In the genomic region with DNA sequence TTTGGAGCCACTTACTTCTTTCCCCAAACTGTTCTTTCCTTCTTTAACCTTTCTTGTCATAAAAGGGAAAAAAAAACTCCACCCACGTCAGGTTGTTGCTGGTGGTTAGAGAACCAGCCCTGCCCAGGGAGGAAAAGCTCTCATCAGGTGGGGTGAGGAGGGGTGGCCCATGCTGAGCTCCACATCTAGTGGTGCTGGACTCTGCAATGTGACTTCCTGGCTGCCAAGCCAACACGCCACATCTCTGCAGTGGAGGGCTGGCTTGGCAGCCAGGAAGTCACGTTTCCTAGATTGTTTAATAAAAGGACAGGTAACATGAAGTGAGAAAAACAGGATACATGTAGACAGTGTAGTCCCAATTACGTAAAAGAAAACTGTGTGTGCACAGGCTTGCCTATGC, we compare ENCODE assay signal across 16 cellular contexts. TPM values are rescaled to one million over a fixed set of nuclear protein-coding genes. Genes with fewer than 3 reads are reported as not detected.
DNase-seq lines count a peak whose midpoint lies in the region; ATAC-seq and TF ChIP-seq lines count a peak whose summit lies in the region.
"Had no signal": no experiment of that assay in that cellular context is flagged by ENCODE, and none has a peak within 500 bp of the region (broad histone marks: within the 10 kb centered on the region; RNA-seq: fewer than 3 reads in every experiment).

No MANE protein-coding gene starts in this region.

- no peak overlapping the region for H3K4me3 ChIP-seq in mucosa of stomach (ENCODE audit: low read length)
- H3K4me3 ChIP-seq in upper lobe of right lung, result no peak overlapping the region

- no peak for TF ChIP-seq CTCF in upper lobe of right lung (IDR thresholded peaks at IDR 0.05)

- H3K36me3 ChIP-seq in mucosa of stomach (ENCODE audit: control insufficient read depth, insufficient read depth, low read length) (no peaks in the 10 kb centered on the region), upper lobe of right lung (no peaks in the 10 kb centered on the region)

- ATAC-seq in upper lobe of right lung, result peak; percentile 50
- ATAC-seq: HCT116, Panc1, Right ventricle myocardium inferior had no signal

- intact Hi-C loops in upper lobe of right lung (cut with DNase I), result no loop called here

- H3K27me3 ChIP-seq in mucosa of stomach (ENCODE audit: control insufficient read depth, insufficient read depth, low read length) (no peaks in the 10 kb centered on the region), upper lobe of right lung (no peaks in the 10 kb centered on the region)

- DNase-seq in NCI-H510A treated with DMSO at 0.1 percent for 48 hours (lab: John Stamatoyannopoulos, UW), result peak; percentile 18
- DNase-seq in NCI-H510A (lab: John Stamatoyannopoulos, UW), result no peak
- DNase-seq in UCSD-AML1 (lab: John Stamatoyannopoulos, UW; ENCODE audit: unreplicated experiment), result peak; percentile 11
- no peak for DNase-seq in upper lobe of right lung
- no peak for DNase-seq in HCEC 1CT
- DNase-seq in MV-4-11 (lab: John Stamatoyannopoulos, UW), result no peak
- no peak for DNase-seq in activated CD8-positive, alpha-beta memory T cell treated with anti-CD3 and anti-CD28 coated beads for 24 hours
- DNase-seq: C1 segment of cervical spinal cord, DMS 273 treated with DMSO at 0.1 percent for 48 hours, NCI-H1694, SK-N-SH had no signal

- peaks cover 25% of the 10 kb centered on the region for H3K4me1 ChIP-seq in mucosa of stomach (ENCODE audit: control insufficient read depth, insufficient read depth, low read length)
- no peaks in the 10 kb centered on the region for H3K4me1 ChIP-seq in upper lobe of right lung

- no peak overlapping the region for H3K27ac ChIP-seq in upper lobe of right lung
- H3K27ac ChIP-seq: HL-60 had no signal

- no peaks in the 10 kb centered on the region for H3K9me3 ChIP-seq in mucosa of stomach (ENCODE audit: control insufficient read depth, low read length)
- no peaks in the 10 kb centered on the region for H3K9me3 ChIP-seq in upper lobe of right lung
- H3K9me3 ChIP-seq: SK-N-SH had no signal

- peak overlapping the region; percentile 40 for H3K9ac ChIP-seq in mucosa of stomach (ENCODE audit: low read length)
- H3K9ac ChIP-seq: SK-N-SH had no signal

RNA-seq across cellular contexts. Expression of a gene that starts 37.4 kb away (rescaled TPM):
- 0.67 TPM for total RNA-seq in upper lobe of right lung

Comparison
In these comparisons a context has a peak if more than half of its experiments do, and no peak if none do; other contexts are left out.
1. DNase-seq: peak in NCI-H510A treated with DMSO at 0.1 percent for 48 hours (single experiment) and UCSD-AML1 (single experiment); none in NCI-H510A (single experiment), upper lobe of right lung (single experiment), HCEC 1CT (single experiment), MV-4-11 (single experiment) and activated CD8-positive, alpha-beta memory T cell treated with anti-CD3 and anti-CD28 coated beads for 24 hours (single experiment).